In the genomic region with DNA sequence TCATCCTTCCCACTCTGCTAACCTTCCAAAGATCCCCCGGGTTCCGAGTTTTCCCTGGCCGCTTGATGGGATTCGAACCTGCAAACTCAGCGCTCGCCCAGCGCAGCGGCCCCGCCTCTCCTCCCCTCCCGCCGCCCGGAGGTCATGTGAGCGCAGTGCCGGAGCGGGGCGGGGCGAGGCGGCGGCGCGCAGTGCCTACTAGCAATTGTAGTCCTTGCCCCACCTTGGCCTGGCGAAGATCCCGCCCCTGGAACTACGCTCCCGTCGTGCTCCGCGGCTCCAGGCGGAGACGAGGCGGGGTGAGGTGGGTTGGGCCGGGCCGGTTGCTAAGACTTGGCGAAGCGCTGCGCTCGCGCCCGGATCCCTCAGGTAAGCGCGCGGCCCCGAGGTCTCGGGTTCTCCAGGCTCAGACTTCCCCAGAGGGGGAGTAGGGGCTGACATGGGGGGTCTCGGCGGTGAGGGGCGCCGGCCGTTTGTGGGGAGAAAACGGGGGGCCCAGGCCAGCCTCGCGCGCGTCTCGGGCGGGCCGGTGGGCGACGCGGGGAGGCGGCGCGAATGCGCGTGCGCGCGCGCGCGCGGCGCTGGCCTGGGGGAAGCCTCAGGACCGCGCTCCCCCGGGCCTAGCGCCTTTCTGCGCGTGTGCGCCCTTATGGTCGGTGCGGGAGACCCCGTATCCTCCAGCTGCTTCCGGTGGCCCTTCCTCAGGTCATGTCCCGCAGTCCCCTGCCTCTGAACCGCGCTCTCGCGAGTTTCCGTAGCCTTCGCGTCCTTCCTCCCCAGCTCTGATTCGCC, we compare ENCODE assay signal across 8 cellular contexts. TPM values are rescaled to one million over a fixed set of nuclear protein-coding genes. Genes with fewer than 3 reads are reported as not detected.
DNase-seq lines count a peak whose midpoint lies in the region; ATAC-seq and FAIRE-seq lines count a peak whose summit lies in the region.

Gene ADAT3 (plus strand): TSS at position 329 of the 792 bp plus-strand sequence. CDS start 6,649 bp downstream, outside the sequence.
A gene with protein sequence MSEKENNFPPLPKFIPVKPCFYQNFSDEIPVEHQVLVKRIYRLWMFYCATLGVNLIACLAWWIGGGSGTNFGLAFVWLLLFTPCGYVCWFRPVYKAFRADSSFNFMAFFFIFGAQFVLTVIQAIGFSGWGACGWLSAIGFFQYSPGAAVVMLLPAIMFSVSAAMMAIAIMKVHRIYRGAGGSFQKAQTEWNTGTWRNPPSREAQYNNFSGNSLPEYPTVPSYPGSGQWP (plus strand): TSS at position 329 of the 792 bp plus-strand sequence. CDS start 9,621 bp downstream, outside the sequence.

- H2AFZ ChIP-seq in Karpas-422 (ENCODE audit: low read length): peak within 1 kb of the TSS; percentile 29

- peak within 1 kb of the TSS; percentile 84 to 92 for H3K4me3 Mint-ChIP-seq in activated T-cell treated with anti-CD3 and anti-CD28 coated beads, Interleukin-2, amount 50 U/mL, for 72 hours

- peaks cover 43% of the 10 kb centered on the region for H3K79me2 ChIP-seq in Karpas-422 (ENCODE audit: low read length)

- H3K9me3 Mint-ChIP-seq in activated T-cell treated with anti-CD3 and anti-CD28 coated beads, Interleukin-2, amount 50 U/mL, for 72 hours: no peaks in the 10 kb centered on the region

- no peaks in the 10 kb centered on the region for H4K20me1 ChIP-seq in Karpas-422 (ENCODE audit: insufficient read depth, low read depth, low read length)

- peak within 1 kb of the TSS; percentile 45 for H3K27ac Mint-ChIP-seq in activated T-cell treated with anti-CD3 and anti-CD28 coated beads, Interleukin-2, amount 50 U/mL, for 72 hours

- FAIRE-seq in RCC 7860 (lab: Jason Lieb, UNC): peak; percentile 68

- H3K9me2 ChIP-seq in Karpas-422 (replicated peaks; ENCODE audit: insufficient read depth, low read length): no peaks in the 10 kb centered on the region

- H3K36me3 ChIP-seq in Karpas-422 (ENCODE audit: insufficient read depth, low read length) (no peaks in the 10 kb centered on the region), muscle layer of duodenum (ENCODE audit: control insufficient read depth in 1 of 2, insufficient read depth in 2 of 2, low read length in 2 of 2) (peaks cover 0 to 4% of the 10 kb centered on the region in 2 donors)

- H3K27me3 ChIP-seq in Karpas-422 (ENCODE audit: low read length) (no peaks in the 10 kb centered on the region), muscle layer of duodenum (ENCODE audit: low read depth, low read length) (no peaks in the 10 kb centered on the region)

- peak within 1 kb of the TSS; percentile 79 for H3K9ac ChIP-seq in Karpas-422 (ENCODE audit: low read length)

- peaks cover 49% of the 10 kb centered on the region for H3K4me1 Mint-ChIP-seq in activated T-cell treated with anti-CD3 and anti-CD28 coated beads, Interleukin-2, amount 50 U/mL, for 72 hours (ENCODE audit: low read depth)

- H3K9me3 ChIP-seq in Karpas-422 (ENCODE audit: low read length): no peaks in the 10 kb centered on the region
- H3K9me3 ChIP-seq in muscle layer of duodenum (ENCODE audit: control insufficient read depth in 1 of 2, low read length in 2 of 2): no peaks in the 10 kb centered on the region

- H3K36me3 Mint-ChIP-seq in activated T-cell treated with anti-CD3 and anti-CD28 coated beads, Interleukin-2, amount 50 U/mL, for 72 hours (ENCODE audit: insufficient read depth in 2 of 2): no peaks in the 10 kb centered on the region

- peak within 1 kb of the TSS; percentile 60 for H3K27ac ChIP-seq in Karpas-422 (ENCODE audit: low read length)
- peak within 1 kb of the TSS; percentile 62 for H3K27ac ChIP-seq in muscle layer of duodenum (ENCODE audit: low read length)

- H3K4me1 ChIP-seq in Karpas-422 (ENCODE audit: low read length) (peaks cover 29% of the 10 kb centered on the region), muscle layer of duodenum (ENCODE audit: control insufficient read depth in 1 of 2, insufficient read depth in 2 of 2, low read length in 2 of 2) (peaks cover 0 to 14% of the 10 kb centered on the region in 2 donors)

- H3K27me3 Mint-ChIP-seq in activated T-cell treated with anti-CD3 and anti-CD28 coated beads, Interleukin-2, amount 50 U/mL, for 72 hours (ENCODE audit: low read depth): no peaks in the 10 kb centered on the region

- H3K4me2 ChIP-seq in Karpas-422 (ENCODE audit: low read depth, low read length, poor library complexity, severe bottlenecking): peak within 1 kb of the TSS; percentile 84

- H3K4me3 ChIP-seq in Karpas-422 (ENCODE audit: low read length): peak within 1 kb of the TSS; percentile 76
- peak within 1 kb of the TSS; percentile 56 to 71 for H3K4me3 ChIP-seq in muscle layer of duodenum (ENCODE audit: low read depth in 1 of 2, low read length in 2 of 2)

- ATAC-seq in GM21825 (IDR thresholded peaks at IDR 0.05; ENCODE audit: unreplicated experiment): peak; percentile 72
- peak; percentile 97 to 98 for ATAC-seq in activated T-cell treated with anti-CD3 and anti-CD28 coated beads, Interleukin-2, amount 50 U/mL, for 72 hours (replicated peaks in 1 of 2)
- peak; percentile 89 for ATAC-seq in esophagus mucosa

- DNase-seq in DMS53 treated with DMSO at 0.1 percent for 48 hours (lab: John Stamatoyannopoulos, UW; ENCODE audit: unreplicated experiment) (peak; percentile 92), Karpas-422 (peak; percentile 100), RCC 7860 (ENCODE audit: low spot score) (peak; percentile 97)
- peak; percentile 99 to 100 for DNase-seq in activated T-cell treated with anti-CD3 and anti-CD28 coated beads, Interleukin-2, amount 50 U/mL, for 72 hours
- DNase-seq in stimulated activated CD8-positive, alpha-beta memory T cell treated with anti-CD3 and anti-CD28 coated beads, Interleukin-7, amount 100 ng/mL, for 24 hours (ENCODE audit: low read depth): peak; percentile 95

RNA-seq across cellular contexts. Expression of gene ADAT3, which starts in this region (rescaled TPM):
- total RNA-seq in Karpas-422 (2014; rRNA removed; shearing (Covaris generic); ENCODE audit: low replicate concordance): 1.2 and 5.2 TPM in 2 replicates
- 1 to 10 TPM; 4.2 to 4.5 TPM for total RNA-seq in activated T-cell treated with anti-CD3 and anti-CD28 coated beads, Interleukin-2, amount 50 U/mL, for 72 hours
- 5.5 TPM for total RNA-seq in esophagus mucosa

RNA-seq across cellular contexts. Expression of the second gene that starts in this region (rescaled TPM):
- 18.4 and 23.8 TPM in 2 replicates for total RNA-seq in Karpas-422 (2014; rRNA removed; shearing (Covaris generic); ENCODE audit: low replicate concordance)
- total RNA-seq in activated T-cell treated with anti-CD3 and anti-CD28 coated beads, Interleukin-2, amount 50 U/mL, for 72 hours: 10 to 100 TPM; 36.5 to 42.6 TPM
- 45.6 TPM for total RNA-seq in esophagus mucosa

Comparison
In these comparisons a context has a peak if more than half of its experiments do, and no peak if none do; other contexts are left out.
1. Peak in every context shown above with its lines: DNase-seq, ATAC-seq, H3K4me3 ChIP-seq and H3K27ac ChIP-seq.